ENCODE assay signal across 1 cellular context in genomic region chr19:5330307-5330720, GRCh38.
TF ChIP-seq lines count a peak whose summit lies in the region.

No MANE protein-coding gene starts in this region.

TF ChIP-seq in GM12878, 131 proteins besides CTCF, POLR2A, EP300 and RAD21 (continued from another document and continues in another):
- TF ChIP-seq RB1 (IDR thresholded peaks at IDR 0.05; ENCODE audit: borderline replicate concordance), result no peak
- TF ChIP-seq SUPT20H (IDR thresholded peaks at IDR 0.05; ENCODE audit: borderline replicate concordance, control insufficient read depth, low read depth, low read length), result no peak
- TF ChIP-seq NFIC (IDR thresholded peaks at IDR 0.05; ENCODE audit: low read depth, low read length), result peak; percentile 56; the same call in 1 of the 2 replicates
- TF ChIP-seq CBX5 (IDR thresholded peaks at IDR 0.05; ENCODE audit: low read depth), result 0 out of 2 replicates have a peak, but pooled peaks have one; percentile 32
- no peak for TF ChIP-seq SREBF1 (IDR thresholded peaks at IDR 0.05; ENCODE audit: low read length)
- TF ChIP-seq MLLT1 (IDR thresholded peaks at IDR 0.05), result peak; percentile 57; the same call in 1 of the 2 replicates
- peak; percentile 31 for TF ChIP-seq BCL3 (IDR thresholded peaks at IDR 0.05; ENCODE audit: borderline replicate concordance, insufficient read depth, low read depth, low read length, poor library complexity, severe bottlenecking)
- TF ChIP-seq RCOR1 (conservative IDR thresholded peaks at IDR 0.05; ENCODE audit: low read depth, low read length), result no peak
- TF ChIP-seq PML (IDR thresholded peaks at IDR 0.05; ENCODE audit: low read length), result no peak
- TF ChIP-seq ZNF592 (IDR thresholded peaks at IDR 0.05), result no peak
- no peak for TF ChIP-seq TCF7 (IDR thresholded peaks at IDR 0.05; ENCODE audit: borderline replicate concordance)
- no peak; a peak in 1 of 4 replicates for TF ChIP-seq CEBPB (IDR thresholded peaks at IDR 0.05; ENCODE audit: borderline replicate concordance in 1 of 2, low read depth in 2 of 2, low read length in 2 of 2)
- TF ChIP-seq FOXK2 (IDR thresholded peaks at IDR 0.05), result no peak
- TF ChIP-seq ATF2 (IDR thresholded peaks at IDR 0.05; ENCODE audit: low read length), result peak; percentile 26; the same call in 1 of the 2 replicates
- TF ChIP-seq CBX3 (IDR thresholded peaks at IDR 0.05; ENCODE audit: borderline replicate concordance, low read depth), result no peak
- no peak for TF ChIP-seq TARDBP (IDR thresholded peaks at IDR 0.05; ENCODE audit: borderline replicate concordance)
- TF ChIP-seq BACH1 (IDR thresholded peaks at IDR 0.05; ENCODE audit: borderline replicate concordance), result peak; percentile 59; the same call in 1 of the 2 replicates
- TF ChIP-seq NR2F1 (conservative IDR thresholded peaks at IDR 0.05), result peak; percentile 84
- TF ChIP-seq GATAD2B (conservative IDR thresholded peaks at IDR 0.05; ENCODE audit: low read depth), result peak; percentile 61
- TF ChIP-seq ZNF217 (IDR thresholded peaks at IDR 0.05), result peak; percentile 92; the same call in 1 of the 2 replicates
- TF ChIP-seq IRF3 (IDR thresholded peaks at IDR 0.05), result no peak
- TF ChIP-seq SUZ12 (IDR thresholded peaks at IDR 0.05; ENCODE audit: unreplicated experiment), result no peak
- no peak for TF ChIP-seq ATF3 (IDR thresholded peaks at IDR 0.05; ENCODE audit: borderline replicate concordance, extremely low read depth, low read depth, low read length)
- TF ChIP-seq CEBPZ (IDR thresholded peaks at IDR 0.05; ENCODE audit: low read depth, low read length), result no peak
- no peak; the same call in 1 of the 2 replicates for TF ChIP-seq SMARCA5 (IDR thresholded peaks at IDR 0.05)
- TF ChIP-seq KLF5 (IDR thresholded peaks at IDR 0.05; ENCODE audit: partially characterized antibody), result no peak
- TF ChIP-seq IRF5 (IDR thresholded peaks at IDR 0.05; ENCODE audit: borderline replicate concordance), result peak; percentile 48; the same call in 1 of the 2 replicates
- TF ChIP-seq SMC3 (IDR thresholded peaks at IDR 0.05; ENCODE audit: borderline replicate concordance, low read length), result no peak
- no peak for TF ChIP-seq ZNF274 (IDR thresholded peaks at IDR 0.05; ENCODE audit: insufficient read depth, insufficient read length)
- TF ChIP-seq ASH2L (IDR thresholded peaks at IDR 0.05; ENCODE audit: borderline replicate concordance, low read depth), result no peak
- no peak for TF ChIP-seq MTA3 (IDR thresholded peaks at IDR 0.05; ENCODE audit: borderline replicate concordance, low read length)
- TF ChIP-seq USF2 (IDR thresholded peaks at IDR 0.05; ENCODE audit: borderline replicate concordance, low read depth, low read length), result no peak
- peak; percentile 78; the same call in 1 of the 2 replicates for TF ChIP-seq ZNF24 (IDR thresholded peaks at IDR 0.05)
- TF ChIP-seq POLR2AphosphoS5 (IDR thresholded peaks at IDR 0.05; ENCODE audit: low read length), result no peak
- no peak for TF ChIP-seq SIX5 (IDR thresholded peaks at IDR 0.05; ENCODE audit: low read depth, low read length, severe bottlenecking)
- TF ChIP-seq EED (IDR thresholded peaks at IDR 0.05; ENCODE audit: low read depth), result peak; percentile 37; the same call in 1 of the 2 replicates
- TF ChIP-seq CHD2 (IDR thresholded peaks at IDR 0.05; ENCODE audit: borderline replicate concordance, low read depth, low read length), result peak; percentile 37; the same call in 1 of the 2 replicates
- peak; percentile 84 to 85 for TF ChIP-seq IKZF2 (IDR thresholded peaks at IDR 0.05)
- no peak for TF ChIP-seq GABPA (IDR thresholded peaks at IDR 0.05; ENCODE audit: low read depth)
- no peak for TF ChIP-seq ZBTB11 (CRISPR knock-in tag; IDR thresholded peaks at IDR 0.05)
